ENCODE assay signal across 8 cellular contexts in the genomic region with DNA sequence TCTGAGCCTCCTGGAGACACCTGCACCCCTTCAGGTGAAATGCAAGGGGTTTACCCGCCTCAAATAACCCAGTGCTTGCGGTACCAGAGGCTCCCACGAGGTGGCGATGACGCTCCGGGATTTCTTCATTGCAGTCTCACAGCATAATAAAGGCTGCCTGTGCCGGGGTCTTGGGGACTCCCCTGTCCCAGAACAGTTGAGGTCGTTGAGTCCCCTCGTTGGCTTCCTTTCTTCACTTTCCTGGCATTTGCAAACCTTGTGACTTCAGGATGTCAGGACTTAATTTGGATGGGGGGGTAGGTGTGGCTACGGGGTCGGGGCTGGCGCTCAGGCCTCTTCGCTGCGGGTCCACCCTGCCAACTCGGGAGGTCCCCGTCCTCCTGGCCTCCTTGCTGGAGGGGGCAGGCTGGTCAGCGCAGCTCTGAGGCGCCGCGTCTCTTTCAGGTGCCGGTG. TPM values are rescaled to one million over a fixed set of nuclear protein-coding genes. Genes with fewer than 3 reads are reported as not detected.
DNase-seq lines count a peak whose midpoint lies in the region; ATAC-seq and TF ChIP-seq lines count a peak whose summit lies in the region.

No MANE protein-coding gene starts in this region.

- H3K27me3 ChIP-seq in liver (ENCODE audit: control insufficient read depth in 4 of 4, insufficient read depth in 4 of 4, low read length in 3 of 4): no peaks in the 10 kb centered on the region

- TF ChIP-seq CTCF in liver (IDR thresholded peaks at IDR 0.05; ENCODE audit: low read depth, low read length, missing input control): peak; percentile 97

- no peak overlapping the region for H3K27ac ChIP-seq in liver (ENCODE audit: low read depth in 1 of 2, low read length in 2 of 2)

- H3K9me3 ChIP-seq in liver (ENCODE audit: control insufficient read depth in 4 of 4, low read length in 3 of 4): no peaks in the 10 kb centered on the region

- no peaks in the 10 kb centered on the region for H3K9me3 Mint-ChIP-seq in activated CD4-positive, alpha-beta T cell treated with anti-CD3 and anti-CD28 coated beads, Interleukin-2, amount 10 ng/mL, durations not matched to agents 24 days and 14 days

- no peaks in the 10 kb centered on the region for H3K36me3 Mint-ChIP-seq in activated CD4-positive, alpha-beta T cell treated with anti-CD3 and anti-CD28 coated beads, Interleukin-2, amount 10 ng/mL, durations not matched to agents 24 days and 14 days (ENCODE audit: low read depth)

- peaks cover 13 to 57% (median 38%) of the 10 kb centered on the region in 4 donors for H3K4me1 ChIP-seq in liver (ENCODE audit: control insufficient read depth in 4 of 4, insufficient read depth in 4 of 4, low read length in 3 of 4)

- no peak for ATAC-seq in HG03039 (IDR thresholded peaks at IDR 0.05; ENCODE audit: unreplicated experiment)

- TF ChIP-seq RAD21 in liver (IDR thresholded peaks at IDR 0.05): peak; percentile 97 to 98

- peak; percentile 46 for DNase-seq in NCI-H2171 treated with DMSO at 0.1 percent for 48 hours (lab: John Stamatoyannopoulos, UW)
- DNase-seq in NCI-H2171 (lab: John Stamatoyannopoulos, UW): no peak
- DNase-seq in NCI-H2227 (lab: John Stamatoyannopoulos, UW; ENCODE audit: unreplicated experiment): peak; percentile 69
- peak; percentile 96 for DNase-seq in activated CD4-positive, alpha-beta T cell treated with anti-CD3 and anti-CD28 coated beads, Interleukin-2, amount 10 ng/mL, durations not matched to agents 24 days and 14 days
- peak; percentile 72 for DNase-seq in cerebellum (ENCODE audit: low spot score)
- peak; percentile 72 for DNase-seq in stimulated activated CD4-positive, alpha-beta T cell treated with anti-CD3 and anti-CD28 coated beads, TNF-alpha, amount 100 ng/mL, for 4 hours (ENCODE audit: low read depth in 3 of 3)

- H3K9ac ChIP-seq in liver (ENCODE audit: low read depth in 1 of 2, low read length in 2 of 2): no peak overlapping the region

- H3K4me3 ChIP-seq in liver (ENCODE audit: low read depth in 1 of 3, low read length in 3 of 3): no peak overlapping the region

- WGBS in liver: 23% methylated on average over 21 of the region's 21 CpGs

- intact Hi-C loops in activated CD4-positive, alpha-beta T cell treated with anti-CD3 and anti-CD28 coated beads, Interleukin-2, amount 10 ng/mL, durations not matched to agents 24 days and 14 days (cut with micrococcal nuclease): loop anchor here (1.0 to 2.0 kb wide), 4 partner anchors 34 to 132 kb away; no protein-coding TSS in a partner anchor

- no peaks in the 10 kb centered on the region for H3K36me3 ChIP-seq in liver (ENCODE audit: control insufficient read depth in 4 of 4, insufficient read depth in 3 of 4, low read depth in 1 of 4, low read length in 3 of 4)

- H3K4me3 Mint-ChIP-seq in activated CD4-positive, alpha-beta T cell treated with anti-CD3 and anti-CD28 coated beads, Interleukin-2, amount 10 ng/mL, durations not matched to agents 24 days and 14 days: no peak overlapping the region

- H3K27me3 Mint-ChIP-seq in activated CD4-positive, alpha-beta T cell treated with anti-CD3 and anti-CD28 coated beads, Interleukin-2, amount 10 ng/mL, durations not matched to agents 24 days and 14 days: peaks cover 23% of the 10 kb centered on the region

- peaks cover 5% of the 10 kb centered on the region for H3K4me1 Mint-ChIP-seq in activated CD4-positive, alpha-beta T cell treated with anti-CD3 and anti-CD28 coated beads, Interleukin-2, amount 10 ng/mL, durations not matched to agents 24 days and 14 days

- H3K27ac Mint-ChIP-seq in activated CD4-positive, alpha-beta T cell treated with anti-CD3 and anti-CD28 coated beads, Interleukin-2, amount 10 ng/mL, durations not matched to agents 24 days and 14 days: no peak overlapping the region

TF ChIP-seq in liver, 16 proteins besides CTCF, POLR2A, EP300 and RAD21:
- TF ChIP-seq, protein P1, sequence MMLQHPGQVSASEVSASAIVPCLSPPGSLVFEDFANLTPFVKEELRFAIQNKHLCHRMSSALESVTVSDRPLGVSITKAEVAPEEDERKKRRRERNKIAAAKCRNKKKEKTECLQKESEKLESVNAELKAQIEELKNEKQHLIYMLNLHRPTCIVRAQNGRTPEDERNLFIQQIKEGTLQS (IDR thresholded peaks at IDR 0.05): no peak
- TF ChIP-seq JUND (IDR thresholded peaks at IDR 0.05) (no peak), RXRA (IDR thresholded peaks at IDR 0.05) (peak in 1 of 2 donors; percentile 6), EGR1 (IDR thresholded peaks at IDR 0.05; ENCODE audit: low read depth in 2 of 2) (no peak)
- TF ChIP-seq, protein P2, sequence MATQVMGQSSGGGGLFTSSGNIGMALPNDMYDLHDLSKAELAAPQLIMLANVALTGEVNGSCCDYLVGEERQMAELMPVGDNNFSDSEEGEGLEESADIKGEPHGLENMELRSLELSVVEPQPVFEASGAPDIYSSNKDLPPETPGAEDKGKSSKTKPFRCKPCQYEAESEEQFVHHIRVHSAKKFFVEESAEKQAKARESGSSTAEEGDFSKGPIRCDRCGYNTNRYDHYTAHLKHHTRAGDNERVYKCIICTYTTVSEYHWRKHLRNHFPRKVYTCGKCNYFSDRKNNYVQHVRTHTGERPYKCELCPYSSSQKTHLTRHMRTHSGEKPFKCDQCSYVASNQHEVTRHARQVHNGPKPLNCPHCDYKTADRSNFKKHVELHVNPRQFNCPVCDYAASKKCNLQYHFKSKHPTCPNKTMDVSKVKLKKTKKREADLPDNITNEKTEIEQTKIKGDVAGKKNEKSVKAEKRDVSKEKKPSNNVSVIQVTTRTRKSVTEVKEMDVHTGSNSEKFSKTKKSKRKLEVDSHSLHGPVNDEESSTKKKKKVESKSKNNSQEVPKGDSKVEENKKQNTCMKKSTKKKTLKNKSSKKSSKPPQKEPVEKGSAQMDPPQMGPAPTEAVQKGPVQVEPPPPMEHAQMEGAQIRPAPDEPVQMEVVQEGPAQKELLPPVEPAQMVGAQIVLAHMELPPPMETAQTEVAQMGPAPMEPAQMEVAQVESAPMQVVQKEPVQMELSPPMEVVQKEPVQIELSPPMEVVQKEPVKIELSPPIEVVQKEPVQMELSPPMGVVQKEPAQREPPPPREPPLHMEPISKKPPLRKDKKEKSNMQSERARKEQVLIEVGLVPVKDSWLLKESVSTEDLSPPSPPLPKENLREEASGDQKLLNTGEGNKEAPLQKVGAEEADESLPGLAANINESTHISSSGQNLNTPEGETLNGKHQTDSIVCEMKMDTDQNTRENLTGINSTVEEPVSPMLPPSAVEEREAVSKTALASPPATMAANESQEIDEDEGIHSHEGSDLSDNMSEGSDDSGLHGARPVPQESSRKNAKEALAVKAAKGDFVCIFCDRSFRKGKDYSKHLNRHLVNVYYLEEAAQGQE (IDR thresholded peaks at IDR 0.05): no peak

RNA-seq across cellular contexts. Expression of a gene that starts 1.3 kb away (rescaled TPM):
- total RNA-seq in activated CD4-positive, alpha-beta T cell treated with anti-CD3 and anti-CD28 coated beads, Interleukin-2, amount 10 ng/mL, durations not matched to agents 24 days and 14 days: not detected in 2 replicates
- total RNA-seq in cerebellum (not detected), liver (under 1 TPM in 1 of 2 donors, not detected in 1; 0.08 TPM)
- not detected for polyA plus RNA-seq in liver

RNA-seq across cellular contexts. Expression of a gene that starts 12.4 kb away (rescaled TPM):
- total RNA-seq in activated CD4-positive, alpha-beta T cell treated with anti-CD3 and anti-CD28 coated beads, Interleukin-2, amount 10 ng/mL, durations not matched to agents 24 days and 14 days: not detected in 2 replicates
- total RNA-seq in cerebellum (6.2 TPM), liver (100 to 1,000 TPM in 1 of 2 donors, 10 to 100 TPM in 1; 98.1 to 166 TPM)
- 100 to 1,000 TPM; 114 to 180 TPM for polyA plus RNA-seq in liver

RNA-seq across cellular contexts. Expression of a gene that starts 37.6 kb away (rescaled TPM):
- total RNA-seq in activated CD4-positive, alpha-beta T cell treated with anti-CD3 and anti-CD28 coated beads, Interleukin-2, amount 10 ng/mL, durations not matched to agents 24 days and 14 days: 0.14 and 0.31 TPM in 2 replicates
- total RNA-seq in cerebellum (8.2 TPM), liver (1 to 10 TPM; 1.6 to 4.8 TPM)
- 1 to 10 TPM in 1 of 2 donors, under 1 TPM in 1; 0.60 to 2.7 TPM for polyA plus RNA-seq in liver

RNA-seq across cellular contexts. Expression of a gene that starts 43.3 kb away (rescaled TPM):
- total RNA-seq in activated CD4-positive, alpha-beta T cell treated with anti-CD3 and anti-CD28 coated beads, Interleukin-2, amount 10 ng/mL, durations not matched to agents 24 days and 14 days: 225 and 232 TPM in 2 replicates
- 63.8 TPM for total RNA-seq in cerebellum
- total RNA-seq in liver: 10 to 100 TPM; 58.3 to 65.0 TPM
- 10 to 100 TPM; 59.5 to 86.3 TPM for polyA plus RNA-seq in liver

Comparison
In these comparisons a context has a peak if more than half of its experiments do, and no peak if none do; other contexts are left out.
1. RNA of a gene that starts 12.4 kb away (total RNA-seq): 98.1 to 166 TPM in liver; 6.2 TPM in cerebellum (single experiment) and not detected in activated CD4-positive, alpha-beta T cell treated with anti-CD3 and anti-CD28 coated beads, Interleukin-2, amount 10 ng/mL, durations not matched to agents 24 days and 14 days; every median in the first group is over 10 times any median in the second.